ENCODE assay signal across 8 cellular contexts in the genomic region with DNA sequence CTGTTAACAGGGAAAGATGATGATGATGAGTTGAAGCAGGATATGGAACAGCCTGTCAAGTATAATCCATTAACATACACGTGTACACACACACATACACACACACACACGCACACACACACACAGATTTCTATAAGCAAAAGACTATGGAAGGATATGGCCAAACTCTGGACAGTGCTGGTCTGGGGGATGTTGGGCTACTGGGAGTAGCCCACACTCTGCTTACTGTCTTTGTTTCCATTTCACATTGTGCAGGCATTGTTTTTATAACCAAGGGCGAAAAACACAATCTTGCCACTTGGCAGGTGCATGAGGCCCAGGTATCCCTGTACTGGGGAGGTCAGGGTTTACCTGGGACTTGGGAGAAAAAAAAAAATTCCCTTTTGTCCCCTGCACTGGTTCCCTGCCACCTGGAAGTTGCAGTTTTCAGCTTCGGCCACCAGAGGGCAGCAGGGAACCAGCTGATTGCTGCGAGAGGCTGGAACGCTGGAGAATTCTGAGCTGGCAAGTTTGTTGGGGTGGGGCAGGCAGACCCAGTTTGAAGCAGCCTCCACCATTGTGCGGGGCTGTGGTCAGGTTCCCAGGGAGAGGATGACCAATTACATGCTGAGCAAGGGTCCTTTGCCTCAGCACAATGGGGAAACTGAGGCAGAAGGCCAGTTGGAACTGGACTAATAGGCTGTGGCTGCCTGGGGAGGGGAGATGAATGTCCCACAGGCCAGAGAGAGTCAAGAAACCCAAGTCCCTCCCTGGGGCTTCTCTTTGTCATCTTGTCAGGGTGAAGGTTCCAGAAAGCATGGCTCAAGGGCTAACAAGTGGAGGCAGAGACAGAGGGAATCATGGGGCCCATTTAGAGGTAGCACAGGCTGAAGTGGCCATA. TPM values are rescaled to one million over a fixed set of nuclear protein-coding genes. Genes with fewer than 3 reads are reported as not detected.
DNase-seq lines count a peak whose midpoint lies in the region; ATAC-seq and TF ChIP-seq lines count a peak whose summit lies in the region.

No MANE protein-coding gene starts in this region.

- no peak overlapping the region for H3K4me3 Mint-ChIP-seq in activated T-helper 17 cell treated with anti-CD3 and anti-CD28 coated beads, Interleukin-2, amount 50 U/mL, for 72 hours

- no peak overlapping the region for H3K27ac ChIP-seq in HL-60 (replicated peaks)

- peak overlapping the region; percentile 28 for H3K27ac Mint-ChIP-seq in activated T-helper 17 cell treated with anti-CD3 and anti-CD28 coated beads, Interleukin-2, amount 50 U/mL, for 72 hours

- H3K27me3 Mint-ChIP-seq in activated T-helper 17 cell treated with anti-CD3 and anti-CD28 coated beads, Interleukin-2, amount 50 U/mL, for 72 hours, result no peaks in the 10 kb centered on the region

- CTCF ChIA-PET in GM10248 (lab: Yijun Ruan, JAX), result interaction anchor here (0.6 to 4.9 kb wide), 49 partner anchors 8 to 913 kb away, joined by 3 to 64 read pairs (median 5); no protein-coding TSS in a partner anchor

- no peaks in the 10 kb centered on the region for H3K4me1 Mint-ChIP-seq in activated T-helper 17 cell treated with anti-CD3 and anti-CD28 coated beads, Interleukin-2, amount 50 U/mL, for 72 hours

- TF ChIP-seq CTCF in GM10248 (IDR thresholded peaks at IDR 0.05; ENCODE audit: control extremely low read depth, extremely low read depth, low read depth, missing control alignments) (peak; percentile 98), HL-60 (IDR thresholded peaks at IDR 0.05; ENCODE audit: insufficient read depth, low read length) (peak; percentile 83), foreskin fibroblast (IDR thresholded peaks at IDR 0.05; ENCODE audit: low read depth, low read length) (peak; percentile 96)

- DNase-seq in GM10248 (ENCODE audit: extremely low spot score) (peak; percentile 85), HL-60 (ENCODE audit: low read depth in 1 of 2, low spot score in 1 of 2) (peak in 1 of 2 experiments; percentile 71), RPMI7951 (ENCODE audit: low read depth) (peak; percentile 58), foreskin fibroblast (peak; percentile 50 to 84), non-pigmented ciliary epithelial cell (ENCODE audit: low read depth) (peak; percentile 17), stromal cell of bone marrow (ENCODE audit: low read depth) (peak; percentile 48)

- peaks cover 3% of the 10 kb centered on the region for H3K9me3 Mint-ChIP-seq in activated T-helper 17 cell treated with anti-CD3 and anti-CD28 coated beads, Interleukin-2, amount 50 U/mL, for 72 hours

- POLR2A ChIA-PET in GM10248 (lab: Yijun Ruan, JAX), result no interaction called here

- peak; percentile 74 for ATAC-seq in activated T-helper 17 cell treated with anti-CD3 and anti-CD28 coated beads, Interleukin-2, amount 50 U/mL, for 72 hours (replicated peaks)
- ATAC-seq in HG03175 (IDR thresholded peaks at IDR 0.05; ENCODE audit: unreplicated experiment), result no peak

- H3K4me3 ChIP-seq in HL-60 (replicated peaks; ENCODE audit: insufficient read depth, low read length) (no peak overlapping the region), foreskin fibroblast (ENCODE audit: low read depth in 1 of 2, low read length in 2 of 2) (no peak overlapping the region)

- H3K36me3 Mint-ChIP-seq in activated T-helper 17 cell treated with anti-CD3 and anti-CD28 coated beads, Interleukin-2, amount 50 U/mL, for 72 hours (ENCODE audit: low read depth), result no peaks in the 10 kb centered on the region

- H3K27me3 ChIP-seq in HL-60 (ENCODE audit: insufficient read depth, poor library complexity, severe bottlenecking), result no peaks in the 10 kb centered on the region

RNA-seq across cellular contexts. Expression of gene PPIF, which starts 27.3 kb away (rescaled TPM):
- 19.1 and 23.0 TPM in 2 replicates for total RNA-seq in RPMI7951 (2014; rRNA removed; shearing (Covaris generic))
- 100 to 1,000 TPM in 1 of 2 donors, 10 to 100 TPM in 1; 73.7 to 170 TPM for total RNA-seq in activated T-helper 17 cell treated with anti-CD3 and anti-CD28 coated beads, Interleukin-2, amount 50 U/mL, for 72 hours
